In genomic region chr14:93161411-93161940, GRCh38 we compare ENCODE assay signal across 2 cellular contexts.
A peak's percentile ranks its signal among the peaks of the same experiment; 100 is the strongest.
TF ChIP-seq lines count a peak whose summit lies in the region.

No MANE protein-coding gene starts in this region.

TF ChIP-seq in HEK293, 187 proteins besides CTCF, POLR2A, EP300 and RAD21:
- TF ChIP-seq, protein P1, sequence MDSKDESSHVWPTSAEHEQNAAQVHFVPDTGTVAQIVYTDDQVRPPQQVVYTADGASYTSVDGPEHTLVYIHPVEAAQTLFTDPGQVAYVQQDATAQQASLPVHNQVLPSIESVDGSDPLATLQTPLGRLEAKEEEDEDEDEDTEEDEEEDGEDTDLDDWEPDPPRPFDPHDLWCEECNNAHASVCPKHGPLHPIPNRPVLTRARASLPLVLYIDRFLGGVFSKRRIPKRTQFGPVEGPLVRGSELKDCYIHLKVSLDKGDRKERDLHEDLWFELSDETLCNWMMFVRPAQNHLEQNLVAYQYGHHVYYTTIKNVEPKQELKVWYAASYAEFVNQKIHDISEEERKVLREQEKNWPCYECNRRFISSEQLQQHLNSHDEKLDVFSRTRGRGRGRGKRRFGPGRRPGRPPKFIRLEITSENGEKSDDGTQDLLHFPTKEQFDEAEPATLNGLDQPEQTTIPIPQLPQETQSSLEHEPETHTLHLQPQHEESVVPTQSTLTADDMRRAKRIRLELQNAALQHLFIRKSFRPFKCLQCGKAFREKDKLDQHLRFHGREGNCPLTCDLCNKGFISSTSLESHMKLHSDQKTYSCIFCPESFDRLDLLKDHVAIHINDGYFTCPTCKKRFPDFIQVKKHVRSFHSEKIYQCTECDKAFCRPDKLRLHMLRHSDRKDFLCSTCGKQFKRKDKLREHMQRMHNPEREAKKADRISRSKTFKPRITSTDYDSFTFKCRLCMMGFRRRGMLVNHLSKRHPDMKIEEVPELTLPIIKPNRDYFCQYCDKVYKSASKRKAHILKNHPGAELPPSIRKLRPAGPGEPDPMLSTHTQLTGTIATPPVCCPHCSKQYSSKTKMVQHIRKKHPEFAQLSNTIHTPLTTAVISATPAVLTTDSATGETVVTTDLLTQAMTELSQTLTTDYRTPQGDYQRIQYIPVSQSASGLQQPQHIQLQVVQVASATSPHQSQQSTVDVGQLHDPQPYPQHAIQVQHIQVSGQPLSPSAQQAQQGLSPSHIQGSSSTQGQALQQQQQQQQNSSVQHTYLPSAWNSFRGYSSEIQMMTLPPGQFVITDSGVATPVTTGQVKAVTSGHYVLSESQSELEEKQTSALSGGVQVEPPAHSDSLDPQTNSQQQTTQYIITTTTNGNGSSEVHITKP (tag by site-specific recombination; IDR thresholded peaks at IDR 0.05) = peak; percentile 31; the same call in 1 of the 2 replicates
- no peak for TF ChIP-seq ELK4 (IDR thresholded peaks at IDR 0.05; ENCODE audit: borderline replicate concordance, low read depth, low read length)

TF ChIP-seq in WTC11, 78 proteins besides CTCF, POLR2A, EP300 and RAD21 (continued from another document):
- TF ChIP-seq PRDM15 (CRISPR knock-in tag; IDR thresholded peaks at IDR 0.05) = no peak
- no peak for TF ChIP-seq RELA (CRISPR knock-in tag; IDR thresholded peaks at IDR 0.05; ENCODE audit: borderline replicate concordance)
- TF ChIP-seq, protein P2, sequence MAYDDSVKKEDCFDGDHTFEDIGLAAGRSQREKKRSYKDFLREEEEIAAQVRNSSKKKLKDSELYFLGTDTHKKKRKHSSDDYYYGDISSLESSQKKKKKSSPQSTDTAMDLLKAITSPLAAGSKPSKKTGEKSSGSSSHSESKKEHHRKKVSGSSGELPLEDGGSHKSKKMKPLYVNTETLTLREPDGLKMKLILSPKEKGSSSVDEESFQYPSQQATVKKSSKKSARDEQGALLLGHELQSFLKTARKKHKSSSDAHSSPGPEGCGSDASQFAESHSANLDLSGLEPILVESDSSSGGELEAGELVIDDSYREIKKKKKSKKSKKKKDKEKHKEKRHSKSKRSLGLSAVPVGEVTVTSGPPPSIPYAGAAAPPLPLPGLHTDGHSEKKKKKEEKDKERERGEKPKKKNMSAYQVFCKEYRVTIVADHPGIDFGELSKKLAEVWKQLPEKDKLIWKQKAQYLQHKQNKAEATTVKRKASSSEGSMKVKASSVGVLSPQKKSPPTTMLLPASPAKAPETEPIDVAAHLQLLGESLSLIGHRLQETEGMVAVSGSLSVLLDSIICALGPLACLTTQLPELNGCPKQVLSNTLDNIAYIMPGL (CRISPR knock-in tag; IDR thresholded peaks at IDR 0.05) = no peak
- TF ChIP-seq GTF2I (CRISPR knock-in tag; conservative IDR thresholded peaks at IDR 0.05) = no peak
- no peak for TF ChIP-seq ZNF532 (CRISPR knock-in tag; IDR thresholded peaks at IDR 0.05; ENCODE audit: borderline replicate concordance)
- no peak for TF ChIP-seq TP53 (CRISPR knock-in tag; IDR thresholded peaks at IDR 0.05)
- no peak for TF ChIP-seq FOXP1 (CRISPR knock-in tag; IDR thresholded peaks at IDR 0.05; ENCODE audit: borderline replicate concordance)
- TF ChIP-seq GABPB1 (CRISPR knock-in tag; IDR thresholded peaks at IDR 0.05) = no peak
